Comparison of ENCODE assay signal across 22 cellular contexts in genomic region chr6:5286780-5287179, GRCh38. TPM values are rescaled to one million over a fixed set of nuclear protein-coding genes. Genes with fewer than 3 reads are reported as not detected.
DNase-seq lines count a peak whose midpoint lies in the region; ATAC-seq and TF ChIP-seq lines count a peak whose summit lies in the region.
"Had no signal": no experiment of that assay in that cellular context is flagged by ENCODE, and none has a peak within 500 bp of the region (broad histone marks: within the 10 kb centered on the region; RNA-seq: fewer than 3 reads in every experiment).

No MANE protein-coding gene starts in this region.

- no peaks in the 10 kb centered on the region for H3K9me3 Mint-ChIP-seq in endodermal cell
- H3K9me3 Mint-ChIP-seq: IgD-negative memory B cell, immature natural killer cell had no signal

- intact Hi-C loops in left ventricle myocardium inferior (cut with micrococcal nuclease) = no loop called here
- intact Hi-C loops in esophagus squamous epithelium (cut with DNase I) = no loop called here

- H3K9me3 ChIP-seq in left ventricle myocardium inferior (replicated peaks) (no peaks in the 10 kb centered on the region), right atrium auricular region (no peaks in the 10 kb centered on the region), endodermal cell (ENCODE audit: control insufficient read depth, low read length) (no peaks in the 10 kb centered on the region), suprapubic skin (no peaks in the 10 kb centered on the region), esophagus squamous epithelium (no peaks in the 10 kb centered on the region)
- H3K9me3 ChIP-seq: neutrophil, testis had no signal

- H3K36me3 ChIP-seq in left ventricle myocardium inferior = no peaks in the 10 kb centered on the region
- H3K36me3 ChIP-seq in right atrium auricular region = no peaks in the 10 kb centered on the region
- H3K36me3 ChIP-seq in endodermal cell (ENCODE audit: control insufficient read depth, insufficient read depth, low read length) = no peaks in the 10 kb centered on the region
- no peaks in the 10 kb centered on the region for H3K36me3 ChIP-seq in suprapubic skin
- H3K36me3 ChIP-seq in esophagus squamous epithelium = no peaks in the 10 kb centered on the region
- H3K36me3 ChIP-seq: brain microvascular endothelial cell, neutrophil had no signal

- H3K4me1 Mint-ChIP-seq in endodermal cell = peaks cover 18% of the 10 kb centered on the region

- TF ChIP-seq POLR2A in suprapubic skin (IDR thresholded peaks at IDR 0.05) = no peak
- TF ChIP-seq POLR2A in esophagus squamous epithelium (IDR thresholded peaks at IDR 0.05) = no peak

- H3K4me3 Mint-ChIP-seq in endodermal cell = no peak overlapping the region
- H3K4me3 Mint-ChIP-seq: immature natural killer cell had no signal

- no peaks in the 10 kb centered on the region for H3K27me3 ChIP-seq in left ventricle myocardium inferior (ENCODE audit: low read depth)
- no peaks in the 10 kb centered on the region for H3K27me3 ChIP-seq in right atrium auricular region
- no peaks in the 10 kb centered on the region for H3K27me3 ChIP-seq in endodermal cell (ENCODE audit: control insufficient read depth, insufficient read depth, low read length, poor library complexity, severe bottlenecking)
- H3K27me3 ChIP-seq in suprapubic skin = no peaks in the 10 kb centered on the region
- no peaks in the 10 kb centered on the region for H3K27me3 ChIP-seq in esophagus squamous epithelium
- H3K27me3 ChIP-seq: brain microvascular endothelial cell, neutrophil, testis had no signal

- TF ChIP-seq CTCF in left ventricle myocardium inferior (IDR thresholded peaks at IDR 0.05; ENCODE audit: borderline replicate concordance) (no peak), right atrium auricular region (IDR thresholded peaks at IDR 0.05) (no peak), endodermal cell (conservative IDR thresholded peaks at IDR 0.05) (no peak), suprapubic skin (IDR thresholded peaks at IDR 0.05) (no peak), esophagus squamous epithelium (IDR thresholded peaks at IDR 0.05) (no peak)

- H3K4me3 ChIP-seq in left ventricle myocardium inferior = no peak overlapping the region
- no peak overlapping the region for H3K4me3 ChIP-seq in right atrium auricular region
- H3K4me3 ChIP-seq in endodermal cell (ENCODE audit: low read length) = no peak overlapping the region
- H3K4me3 ChIP-seq in suprapubic skin = no peak overlapping the region
- no peak overlapping the region for H3K4me3 ChIP-seq in esophagus squamous epithelium
- H3K4me3 ChIP-seq: testis had no signal

- H3K4me1 ChIP-seq in left ventricle myocardium inferior (peaks cover 19% of the 10 kb centered on the region), right atrium auricular region (peaks cover 0 to 14% of the 10 kb centered on the region in 2 donors), endodermal cell (ENCODE audit: control insufficient read depth, insufficient read depth, low read length) (peaks cover 2% of the 10 kb centered on the region), suprapubic skin (peaks cover 13% of the 10 kb centered on the region), esophagus squamous epithelium (peaks cover 0 to 16% (median 9%) of the 10 kb centered on the region in 3 donors)
- H3K4me1 ChIP-seq: testis had no signal

- 93 to 100% methylated on average over 2 to 7 of the region's 7 CpGs for WGBS in endodermal cell (ENCODE audit: insufficient coverage in 1 of 2, insufficient read length in 1 of 2), 2 experiments
- 80% methylated on average over 7 of the region's 7 CpGs for WGBS in suprapubic skin
- whole genome bisulfite sequencing in esophagus squamous epithelium, 2 donors = 89 to 95% methylated on average over 4 to 6 of the region's 7 CpGs

- ATAC-seq in HG03175 (IDR thresholded peaks at IDR 0.05; ENCODE audit: unreplicated experiment) (peak; percentile 81), GM19397 (IDR thresholded peaks at IDR 0.05; ENCODE audit: unreplicated experiment) (no peak)

- H3K36me3 Mint-ChIP-seq in endodermal cell (ENCODE audit: low read depth) = no peaks in the 10 kb centered on the region
- H3K36me3 Mint-ChIP-seq: immature natural killer cell had no signal

- no peaks in the 10 kb centered on the region for H3K27me3 Mint-ChIP-seq in endodermal cell (ENCODE audit: insufficient read depth)
- H3K27me3 Mint-ChIP-seq: IgD-negative memory B cell had no signal

- H3K9ac ChIP-seq in endodermal cell (ENCODE audit: extremely low read depth, low read length, poor library complexity, severe bottlenecking) = no peak overlapping the region

- H3K27ac Mint-ChIP-seq in endodermal cell = peak overlapping the region; percentile 18

- TF ChIP-seq EP300 in suprapubic skin (IDR thresholded peaks at IDR 0.05) = no peak

- DNase-seq in left ventricle myocardium inferior (no peak), right atrium auricular region (ENCODE audit: low spot score) (no peak), endodermal cell (no peak), suprapubic skin (ENCODE audit: low spot score in 2 of 2) (no peak), SW 1271 (lab: John Stamatoyannopoulos, UW) (no peak), esophagus squamous epithelium (lab: John Stamatoyannopoulos, UW) (no peak)
- DNase-seq: activated CD4-positive, alpha-beta T cell treated with anti-CD3 and anti-CD28 coated beads, Interleukin-2, amount 50 U/mL, for 1 hour; activated effector memory CD4-positive, alpha-beta T cell treated with Interleukin-2 at 50 U/mL for 16 hours; brain microvascular endothelial cell; C1 segment of cervical spinal cord; HCEC 1CT; immature natural killer cell; NCI-H1417 treated with DMSO at 0.1 percent for 48 hours; NCI-H69; retina; Right ventricle myocardium superior; stimulated activated CD8-positive, alpha-beta memory T cell treated with anti-CD3 and anti-CD28 coated beads, Interleukin-4, amount 100 ng/mL, for 48 hours; testis had no signal

- H3K27ac ChIP-seq in left ventricle myocardium inferior (replicated peaks) (peak overlapping the region; percentile 76), right atrium auricular region (no peak overlapping the region), endodermal cell (ENCODE audit: low read depth, low read length) (no peak overlapping the region), suprapubic skin (peak overlapping the region; percentile 39), esophagus squamous epithelium (peak overlapping the region in 2 of 4 donors; percentile 44 to 50)
- H3K27ac ChIP-seq: brain microvascular endothelial cell, neutrophil had no signal

RNA-seq across cellular contexts. Expression of gene FARS2, which starts 25.5 kb away (rescaled TPM):
- total RNA-seq in left ventricle myocardium inferior (16.7 TPM), right atrium auricular region (10 to 100 TPM in 1 of 2 donors, 1 to 10 TPM in 1; 9.4 to 15.0 TPM), endodermal cell (10 to 100 TPM; 16.2 to 18.3 TPM), suprapubic skin (10 to 100 TPM; 15.0 to 22.4 (median 20.1) TPM), esophagus squamous epithelium (10 to 100 TPM in 3 of 4 donors, 1 to 10 TPM in 1; 8.3 to 18.5 (median 13.0) TPM)
- 10.0 TPM for polyA plus RNA-seq in endodermal cell (2013, experiment 1 of 2)
- 8.9 TPM for polyA plus RNA-seq in endodermal cell (2013, experiment 2 of 2)

RNA-seq across cellular contexts. Expression of gene LYRM4, which starts 26.0 kb away (rescaled TPM):
- total RNA-seq in left ventricle myocardium inferior (28.5 TPM), right atrium auricular region (10 to 100 TPM; 19.1 to 22.5 TPM), endodermal cell (10 to 100 TPM; 32.1 to 44.3 TPM), suprapubic skin (10 to 100 TPM; 16.1 to 37.5 (median 19.6) TPM), esophagus squamous epithelium (10 to 100 TPM in 3 of 4 donors, 1 to 10 TPM in 1; 9.2 to 28.2 (median 14.2) TPM)
- polyA plus RNA-seq in endodermal cell (2013, experiment 1 of 2) = 48.1 TPM
- polyA plus RNA-seq in endodermal cell (2013, experiment 2 of 2) = 41.4 TPM

Comparison
In these comparisons a context has a peak if more than half of its experiments do, and no peak if none do; other contexts are left out.
1. H3K27ac ChIP-seq: peak in left ventricle myocardium inferior (single experiment) and suprapubic skin (single experiment); none in right atrium auricular region (0 of 2) and endodermal cell (single experiment).